ENCODE assay signal across 8 cellular contexts in genomic region chr2:25673170-25674002, GRCh38. TPM values are rescaled to one million over a fixed set of nuclear protein-coding genes. Genes with fewer than 3 reads are reported as not detected.
DNase-seq lines count a peak whose midpoint lies in the region; ATAC-seq and TF ChIP-seq lines count a peak whose summit lies in the region.

Gene DTNB (minus strand): TSS chr2:25673577. CDS start chr2:25652660, 20,917 bp downstream.

- peak; percentile 22 for TF ChIP-seq EP300 in ovary (IDR thresholded peaks at IDR 0.05)

- intact Hi-C loops in Right ventricle myocardium inferior (cut with DNase I), result loop anchor here (10.0 kb wide), 1 partner anchor 201 kb away; the partner anchor contains the start of gene ASXL2
- intact Hi-C loops in ovary (cut with DNase I), result loop anchor here in 2 of 4 donors (10.0 kb wide), 2 partner anchors 79 to 299 kb away; no protein-coding TSS in a partner anchor

- peak within 1 kb of the TSS; percentile 88 for H3K4me2 ChIP-seq in DND-41 (ENCODE audit: insufficient read depth, low read length)

- H3K4me3 ChIP-seq in DND-41 (ENCODE audit: low read depth in 1 of 2, low read length in 2 of 2) (peak within 1 kb of the TSS; percentile 54 to 69; a peak in 3 of 4 replicates), ovary (peak within 1 kb of the TSS; percentile 84), thymus (ENCODE audit: low read length) (peak within 1 kb of the TSS; percentile 89)
- H3K4me3 ChIP-seq in Jurkat, Clone E6-1 (ENCODE audit: low read length), result peak within 1 kb of the TSS; percentile 56

- peak within 1 kb of the TSS; percentile 68 for H3K27ac ChIP-seq in DND-41 (ENCODE audit: low read length)
- H3K27ac ChIP-seq in ovary, result peak within 1 kb of the TSS; percentile 37 to 92
- H3K27ac ChIP-seq in thymus (ENCODE audit: low read depth), result peak within 1 kb of the TSS; percentile 93

- peak; percentile 75 for ATAC-seq in DND-41 (ENCODE audit: insufficient read depth, low read depth)
- peak; percentile 61 for ATAC-seq in GM21619 (IDR thresholded peaks at IDR 0.05; ENCODE audit: unreplicated experiment)
- ATAC-seq in SK-N-SH treated with all-trans-retinoic acid at 6 μM for 48 hours, result peak; percentile 79
- ATAC-seq in Right ventricle myocardium inferior, result peak; percentile 90

- TF ChIP-seq CTCF in DND-41 (IDR thresholded peaks at IDR 0.05; ENCODE audit: borderline replicate concordance, extremely low read depth, low read length, poor library complexity, severe bottlenecking) (no peak), ovary (IDR thresholded peaks at IDR 0.05) (no peak)

- 0 to 1% (median 0%) methylated on average over 57 to 123 of the region's 124 CpGs for WGBS in ovary, 3 donors
- under 1% methylated on average over 124 of the region's 124 CpGs for WGBS in thymus

- H2AFZ ChIP-seq in DND-41 (ENCODE audit: low read depth, low read length), result peak within 1 kb of the TSS; percentile 97

- peak; percentile 79 for DNase-seq in DND-41
- DNase-seq in Jurkat, Clone E6-1 (ENCODE audit: low read depth, low spot score), result peak; percentile 35
- DNase-seq in activated naive CD4-positive, alpha-beta T cell treated with anti-CD3 and anti-CD28 coated beads, Interleukin-2, amount 50 U/mL, for 16 hours, result peak; percentile 77
- DNase-seq in Right ventricle myocardium inferior (ENCODE audit: missing footprints), result peak; percentile 92
- DNase-seq in ovary, result peak; percentile 80 to 89 (median 88)

- no peaks in the 10 kb centered on the region; the same call in 1 of the 2 replicates for H3K36me3 ChIP-seq in DND-41 (ENCODE audit: insufficient read depth, low read length)
- H3K36me3 ChIP-seq in ovary, result no peaks in the 10 kb centered on the region
- H3K36me3 ChIP-seq in thymus (ENCODE audit: control insufficient read depth, insufficient read depth), result no peaks in the 10 kb centered on the region

- H3K9ac ChIP-seq in DND-41 (ENCODE audit: low read depth, low read length), result peak within 1 kb of the TSS; percentile 96

- peak; percentile 33 for TF ChIP-seq POLR2A in ovary (IDR thresholded peaks at IDR 0.05)

- H3K79me2 ChIP-seq in DND-41 (ENCODE audit: insufficient read depth, low read length), result peaks cover 29% of the 10 kb centered on the region

- peaks cover 13% of the 10 kb centered on the region; the same call in 1 of the 2 replicates for H4K20me1 ChIP-seq in DND-41 (ENCODE audit: insufficient read depth, low read length)

- H3K9me3 ChIP-seq in DND-41 (ENCODE audit: insufficient read depth, low read length, severe bottlenecking) (no peaks in the 10 kb centered on the region), ovary (no peaks in the 10 kb centered on the region), thymus (ENCODE audit: control insufficient read depth) (no peaks in the 10 kb centered on the region)

- H3K4me1 ChIP-seq in DND-41 (ENCODE audit: insufficient read depth, low read length) (peaks cover 25% of the 10 kb centered on the region), ovary (ENCODE audit: insufficient read depth) (no peaks in the 10 kb centered on the region), thymus (ENCODE audit: control insufficient read depth, insufficient read depth, low read length) (peaks cover 7% of the 10 kb centered on the region)

- H3K27me3 ChIP-seq in DND-41 (ENCODE audit: insufficient read depth, low read length, poor library complexity) (peaks cover 15% of the 10 kb centered on the region), ovary (no peaks in the 10 kb centered on the region), thymus (ENCODE audit: control insufficient read depth, insufficient read depth) (no peaks in the 10 kb centered on the region)

TF ChIP-seq in SK-N-SH treated with all-trans-retinoic acid at 6 μM for 48 hours, 23 proteins besides CTCF, POLR2A, EP300 and RAD21:
- TF ChIP-seq, protein P1, sequence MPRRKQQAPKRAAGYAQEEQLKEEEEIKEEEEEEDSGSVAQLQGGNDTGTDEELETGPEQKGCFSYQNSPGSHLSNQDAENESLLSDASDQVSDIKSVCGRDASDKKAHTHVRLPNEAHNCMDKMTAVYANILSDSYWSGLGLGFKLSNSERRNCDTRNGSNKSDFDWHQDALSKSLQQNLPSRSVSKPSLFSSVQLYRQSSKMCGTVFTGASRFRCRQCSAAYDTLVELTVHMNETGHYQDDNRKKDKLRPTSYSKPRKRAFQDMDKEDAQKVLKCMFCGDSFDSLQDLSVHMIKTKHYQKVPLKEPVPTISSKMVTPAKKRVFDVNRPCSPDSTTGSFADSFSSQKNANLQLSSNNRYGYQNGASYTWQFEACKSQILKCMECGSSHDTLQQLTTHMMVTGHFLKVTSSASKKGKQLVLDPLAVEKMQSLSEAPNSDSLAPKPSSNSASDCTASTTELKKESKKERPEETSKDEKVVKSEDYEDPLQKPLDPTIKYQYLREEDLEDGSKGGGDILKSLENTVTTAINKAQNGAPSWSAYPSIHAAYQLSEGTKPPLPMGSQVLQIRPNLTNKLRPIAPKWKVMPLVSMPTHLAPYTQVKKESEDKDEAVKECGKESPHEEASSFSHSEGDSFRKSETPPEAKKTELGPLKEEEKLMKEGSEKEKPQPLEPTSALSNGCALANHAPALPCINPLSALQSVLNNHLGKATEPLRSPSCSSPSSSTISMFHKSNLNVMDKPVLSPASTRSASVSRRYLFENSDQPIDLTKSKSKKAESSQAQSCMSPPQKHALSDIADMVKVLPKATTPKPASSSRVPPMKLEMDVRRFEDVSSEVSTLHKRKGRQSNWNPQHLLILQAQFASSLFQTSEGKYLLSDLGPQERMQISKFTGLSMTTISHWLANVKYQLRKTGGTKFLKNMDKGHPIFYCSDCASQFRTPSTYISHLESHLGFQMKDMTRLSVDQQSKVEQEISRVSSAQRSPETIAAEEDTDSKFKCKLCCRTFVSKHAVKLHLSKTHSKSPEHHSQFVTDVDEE (CRISPR knock-in tag; IDR thresholded peaks at IDR 0.05), result peak; percentile 32; the same call in 1 of the 2 replicates
- TF ChIP-seq ZC3H10 (CRISPR knock-in tag; IDR thresholded peaks at IDR 0.05) (no peak), CSDC2 (CRISPR knock-in tag; IDR thresholded peaks at IDR 0.05) (peak; percentile 62; the same call in 1 of the 2 replicates), TOX (CRISPR knock-in tag; IDR thresholded peaks at IDR 0.05; ENCODE audit: borderline replicate concordance) (no peak), BACH2 (CRISPR knock-in tag; IDR thresholded peaks at IDR 0.05; ENCODE audit: borderline replicate concordance) (no peak), ZFP30 (CRISPR knock-in tag; IDR thresholded peaks at IDR 0.05) (0 out of 2 replicates have a peak, but pooled peaks have one; percentile 27), ESRRG (CRISPR knock-in tag; IDR thresholded peaks at IDR 0.05) (no peak), PPARA (CRISPR knock-in tag; IDR thresholded peaks at IDR 0.05; ENCODE audit: borderline replicate concordance) (no peak)

RNA-seq across cellular contexts. Expression of gene DTNB, which starts in this region (rescaled TPM):
- polyA plus RNA-seq in Jurkat, Clone E6-1 (2012; ENCODE audit: insufficient read depth, insufficient read length), result 19.5 TPM
- 3.3 TPM for total RNA-seq in Right ventricle myocardium inferior
- 10 to 100 TPM in 6 of 7 donors, 1 to 10 TPM in 1; 9.4 to 24.9 (median 17.6) TPM for total RNA-seq in ovary
- 10 to 100 TPM in 1 of 2 donors, 1 to 10 TPM in 1; 8.0 to 14.3 TPM for polyA plus RNA-seq in ovary
- polyA plus RNA-seq in thymus, result 20.1 TPM

Comparison
In these comparisons a context has a peak if more than half of its experiments do, and no peak if none do; other contexts are left out.
1. Peak in every context shown above with its lines: DNase-seq, ATAC-seq, H3K4me3 ChIP-seq and H3K27ac ChIP-seq.
2. DNase-seq: peak in every context shown above with its lines; median percentile 92 in Right ventricle myocardium inferior; 88 in ovary; 79 in DND-41; 77 in activated naive CD4-positive, alpha-beta T cell treated with anti-CD3 and anti-CD28 coated beads, Interleukin-2, amount 50 U/mL, for 16 hours; 35 in Jurkat, Clone E6-1.